Comparison of ENCODE assay signal across 8 cellular contexts in genomic region chr4:15003441-15003890, GRCh38. TPM values are rescaled to one million over a fixed set of nuclear protein-coding genes. Genes with fewer than 3 reads are reported as not detected.
DNase-seq lines count a peak whose midpoint lies in the region; ATAC-seq and TF ChIP-seq lines count a peak whose summit lies in the region.

No MANE protein-coding gene starts in this region.

- H3K27me3 ChIP-seq in kidney epithelial cell (ENCODE audit: control insufficient read depth, insufficient read depth, low read length): no peaks in the 10 kb centered on the region

- H3K36me3 Mint-ChIP-seq in MCF 10A (ENCODE audit: insufficient read depth, unreplicated experiment): peaks cover 8% of the 10 kb centered on the region

- CTCF ChIA-PET in MCF 10A (lab: Yijun Ruan, JAX): interaction anchor here (0.6 kb wide), 3 partner anchors 59 to 1099 kb away, joined by 3 to 4 read pairs (median 3); no protein-coding TSS in a partner anchor

- no peaks in the 10 kb centered on the region for H3K27me3 Mint-ChIP-seq in MCF 10A (ENCODE audit: insufficient read depth, unreplicated experiment)

- no peaks in the 10 kb centered on the region for H3K36me3 ChIP-seq in kidney epithelial cell (ENCODE audit: control insufficient read depth, insufficient read depth, low read length)

- POLR2A ChIA-PET in MCF 10A (lab: Yijun Ruan, JAX): interaction anchor here (0.6 to 3.1 kb wide), 29 partner anchors 11 to 1375 kb away, joined by 3 to 17 read pairs (median 4); partner anchors contain the start of gene BOD1L1

- H3K27ac Mint-ChIP-seq in MCF 10A (ENCODE audit: low read depth, unreplicated experiment): peak overlapping the region; percentile 95

- peak; percentile 2 for DNase-seq in NCI-H1694 treated with DMSO at 0.1 percent for 48 hours (lab: John Stamatoyannopoulos, UW)
- no peak for DNase-seq in NCI-H1694 (lab: John Stamatoyannopoulos, UW)
- peak in 4 of 5 donors; percentile 41 to 56 (median 55) for DNase-seq in T-helper 1 cell
- DNase-seq in MCF 10A (ENCODE audit: unreplicated experiment): peak; percentile 34
- no peak for DNase-seq in kidney epithelial cell (ENCODE audit: low read depth)
- peak; percentile 63 for DNase-seq in stimulated activated CD4-positive, alpha-beta T cell treated with anti-CD3 and anti-CD28 coated beads, Interleukin-2, amount 100 ng/mL, for 24 hours
- DNase-seq in central memory CD4-positive, alpha-beta T cell: no peak

- TF ChIP-seq CTCF in MCF 10A (IDR thresholded peaks at IDR 0.05; ENCODE audit: unreplicated experiment) (no peak), kidney epithelial cell (IDR thresholded peaks at IDR 0.05; ENCODE audit: insufficient read depth, low read length, poor library complexity, severe bottlenecking) (no peak)

- peak overlapping the region; percentile 89 for H3K4me3 Mint-ChIP-seq in MCF 10A (ENCODE audit: unreplicated experiment)

- peaks cover 7% of the 10 kb centered on the region for H3K4me1 Mint-ChIP-seq in MCF 10A (ENCODE audit: insufficient read depth, unreplicated experiment)

- H3K4me3 ChIP-seq in kidney epithelial cell (ENCODE audit: low read depth, low read length): peak overlapping the region; percentile 95

- BruUV-seq in MCF 10A (replicated peaks; lab: Mats Ljungman, UMichigan): TSS peak; percentile 11

- no peaks in the 10 kb centered on the region for H3K9me3 Mint-ChIP-seq in MCF 10A (ENCODE audit: unreplicated experiment)

- intact Hi-C loops in MCF 10A (cut with micrococcal nuclease): loop anchor here (5.0 to 10.0 kb wide), 8 partner anchors 86 to 1379 kb away; partner anchors contain the start of gene BOD1L1

- peak; percentile 8 for ATAC-seq in HG03025 (IDR thresholded peaks at IDR 0.05; ENCODE audit: low FRiP score, unreplicated experiment)

RNA-seq across cellular contexts. Expression of gene CPEB2, which starts 1.2 kb away (rescaled TPM):
- total RNA-seq in MCF 10A (2022) (13.8 and 21.8 TPM in 2 replicates), kidney epithelial cell (13.0 and 13.4 TPM in 2 replicates)

Comparison
In these comparisons a context has a peak if more than half of its experiments do, and no peak if none do; other contexts are left out.
1. DNase-seq: peak in NCI-H1694 treated with DMSO at 0.1 percent for 48 hours (single experiment), T-helper 1 cell (4 of 5), MCF 10A (single experiment) and stimulated activated CD4-positive, alpha-beta T cell treated with anti-CD3 and anti-CD28 coated beads, Interleukin-2, amount 100 ng/mL, for 24 hours (2 of 2); none in NCI-H1694 (single experiment), kidney epithelial cell (single experiment) and central memory CD4-positive, alpha-beta T cell (single experiment).